In genomic region chr18:25187582-25188291, GRCh38 we compare ENCODE assay signal across 22 cellular contexts.
"Had no signal": no experiment of that assay in that cellular context is flagged by ENCODE, and none has a peak within 500 bp of the region (broad histone marks: within the 10 kb centered on the region; RNA-seq: fewer than 3 reads in every experiment).

No MANE protein-coding gene starts in this region.

- H3K4me1 ChIP-seq: gastroesophageal sphincter, left lung, thyroid gland had no signal

- DNase-seq: activated B cell treated with CpG ODN at 0.5 μM for 24 hours; activated CD4-positive, alpha-beta memory T cell treated with anti-CD3 and anti-CD28 coated beads, Interleukin-2, amount 10 ng/mL, durations not matched to agents 7 days and 5 days; activated CD4-positive, alpha-beta T cell treated with anti-CD3 and anti-CD28 coated beads for 4 hours; activated naive CD4-positive, alpha-beta T cell treated with Interleukin-2 at 50 U/mL for 16 hours; activated naive CD8-positive, alpha-beta T cell treated with anti-CD3 and anti-CD28 coated beads, Interleukin-2, amount 10 ng/mL, durations not matched to agents 7 days and 5 days; activated T-cell treated with anti-CD3 and anti-CD28 coated beads, Interleukin-2, amount 50 U/mL, for 1 hour; heart right ventricle; left lung; mucosa of descending colon; naive B cell; retina; stimulated activated CD4-positive, alpha-beta T cell treated with anti-CD3 and anti-CD28 coated beads, Interleukin-12 subunit alpha, Interleukin-12 subunit beta, amount 100 ng/mL, for 4 hours; stimulated activated CD4-positive, alpha-beta T cell treated with anti-CD3 and anti-CD28 coated beads, Interleukin-1b, Interleukin-23, amount 100 ng/mL, for 48 hours; stimulated activated CD8-positive, alpha-beta memory T cell treated with anti-CD3 and anti-CD28 coated beads, Interleukin-4, amount 100 ng/mL, for 48 hours; stimulated activated naive CD4-positive, alpha-beta T cell; T-cell; thyroid gland had no signal

- H3K9me3 ChIP-seq: gastroesophageal sphincter, heart right ventricle, left lung, mucosa of descending colon, thyroid gland had no signal

- H3K36me3 ChIP-seq: gastroesophageal sphincter, heart right ventricle, left lung, thyroid gland had no signal

- H3K27ac Mint-ChIP-seq: activated B cell treated with CpG ODN at 0.5 μM for 24 hours; activated CD4-positive, alpha-beta memory T cell treated with anti-CD3 and anti-CD28 coated beads, Interleukin-2, amount 10 ng/mL, durations not matched to agents 7 days and 5 days; activated naive CD8-positive, alpha-beta T cell treated with anti-CD3 and anti-CD28 coated beads, Interleukin-2, amount 10 ng/mL, durations not matched to agents 7 days and 5 days; activated T-helper 17 cell treated with anti-CD3 and anti-CD28 coated beads, Interleukin-2, amount 50 U/mL, for 72 hours; naive B cell; T-cell had no signal

- H3K9me3 Mint-ChIP-seq: activated B cell treated with CpG ODN at 0.5 μM for 24 hours; activated CD4-positive, alpha-beta memory T cell treated with anti-CD3 and anti-CD28 coated beads, Interleukin-2, amount 10 ng/mL, durations not matched to agents 7 days and 5 days; activated naive CD8-positive, alpha-beta T cell treated with anti-CD3 and anti-CD28 coated beads, Interleukin-2, amount 10 ng/mL, durations not matched to agents 7 days and 5 days; activated T-helper 17 cell treated with anti-CD3 and anti-CD28 coated beads, Interleukin-2, amount 50 U/mL, for 72 hours; brain; naive B cell; T-cell had no signal

- H3K36me3 Mint-ChIP-seq: activated naive CD8-positive, alpha-beta T cell treated with anti-CD3 and anti-CD28 coated beads, Interleukin-2, amount 10 ng/mL, durations not matched to agents 7 days and 5 days; brain; naive B cell; T-cell had no signal

- ATAC-seq: activated T-helper 17 cell treated with anti-CD3 and anti-CD28 coated beads, Interleukin-2, amount 50 U/mL, for 72 hours; gastroesophageal sphincter; heart right ventricle; left lung; mucosa of descending colon; T-cell had no signal

- H3K4me1 Mint-ChIP-seq: activated B cell treated with CpG ODN at 0.5 μM for 24 hours; activated CD4-positive, alpha-beta memory T cell treated with anti-CD3 and anti-CD28 coated beads, Interleukin-2, amount 10 ng/mL, durations not matched to agents 7 days and 5 days; activated naive CD8-positive, alpha-beta T cell treated with anti-CD3 and anti-CD28 coated beads, Interleukin-2, amount 10 ng/mL, durations not matched to agents 7 days and 5 days; activated T-helper 17 cell treated with anti-CD3 and anti-CD28 coated beads, Interleukin-2, amount 50 U/mL, for 72 hours; naive B cell; T-cell had no signal

- H3K4me3 ChIP-seq: coronary artery, gastroesophageal sphincter, heart right ventricle, left lung, mucosa of descending colon, thyroid gland had no signal

- H2AFZ ChIP-seq: parathyroid adenoma had no signal

- H3K9ac ChIP-seq: parathyroid adenoma had no signal

- H3K27me3 ChIP-seq: gastroesophageal sphincter, heart right ventricle, left lung, thyroid gland had no signal

- H3K4me3 Mint-ChIP-seq: activated B cell treated with CpG ODN at 0.5 μM for 24 hours; activated CD4-positive, alpha-beta memory T cell treated with anti-CD3 and anti-CD28 coated beads, Interleukin-2, amount 10 ng/mL, durations not matched to agents 7 days and 5 days; activated naive CD8-positive, alpha-beta T cell treated with anti-CD3 and anti-CD28 coated beads, Interleukin-2, amount 10 ng/mL, durations not matched to agents 7 days and 5 days; activated T-helper 17 cell treated with anti-CD3 and anti-CD28 coated beads, Interleukin-2, amount 50 U/mL, for 72 hours; naive B cell; T-cell had no signal

- H3K27me3 Mint-ChIP-seq: activated B cell treated with CpG ODN at 0.5 μM for 24 hours; activated CD4-positive, alpha-beta memory T cell treated with anti-CD3 and anti-CD28 coated beads, Interleukin-2, amount 10 ng/mL, durations not matched to agents 7 days and 5 days; activated naive CD8-positive, alpha-beta T cell treated with anti-CD3 and anti-CD28 coated beads, Interleukin-2, amount 10 ng/mL, durations not matched to agents 7 days and 5 days; activated T-helper 17 cell treated with anti-CD3 and anti-CD28 coated beads, Interleukin-2, amount 50 U/mL, for 72 hours had no signal

- H3K27ac ChIP-seq: coronary artery, gastroesophageal sphincter, heart right ventricle, left lung, parathyroid adenoma, thyroid gland had no signal
